Comparison of ENCODE assay signal across 18 cellular contexts in genomic region chr12:118148287-118148686, GRCh38. TPM values are rescaled to one million over a fixed set of nuclear protein-coding genes. Genes with fewer than 3 reads are reported as not detected.
DNase-seq lines count a peak whose midpoint lies in the region; ATAC-seq and TF ChIP-seq lines count a peak whose summit lies in the region.
"Had no signal": no experiment of that assay in that cellular context is flagged by ENCODE, and none has a peak within 500 bp of the region (broad histone marks: within the 10 kb centered on the region; RNA-seq: fewer than 3 reads in every experiment).

No MANE protein-coding gene starts in this region.

- no peak for DNase-seq in CD8-positive, alpha-beta T cell
- no peak for DNase-seq in effector memory CD8-positive, alpha-beta T cell
- DNase-seq in memory B cell (ENCODE audit: low spot score in 2 of 2) (no peak), esophagus muscularis mucosa (ENCODE audit: extremely low spot score) (no peak), GM10248 (ENCODE audit: extremely low spot score) (no peak)
- no peak for DNase-seq in activated CD4-positive, alpha-beta T cell treated with anti-CD3 and anti-CD28 coated beads, Interleukin-2, amount 10 ng/mL, durations not matched to agents 7 days and 5 days
- DNase-seq: BE2C; CD4-positive, alpha-beta memory T cell; DND-41; GOT3; NCI-H1436; NCI-H2029; NCI-H2171 treated with DMSO at 0.1 percent for 48 hours; NCI-H446 treated with DMSO at 0.1 percent for 48 hours; NK-92 treated with Interleukin-12 subunit alpha and Interleukin-12 subunit beta, amount 100 ng/mL, for 24 hours; SJCRH30 had no signal

- H3K27ac ChIP-seq in 22Rv1 (peak overlapping the region; percentile 9; the same call in 1 of the 2 replicates), esophagus muscularis mucosa (replicated peaks in 1 of 4) (no peak overlapping the region)
- no peak overlapping the region for H3K27ac ChIP-seq in CD8-positive, alpha-beta T cell (ENCODE audit: low read depth, low read length)
- H3K27ac ChIP-seq: KMS-11, SJCRH30 had no signal

- CTCF ChIA-PET in CD8-positive, alpha-beta T cell (lab: Charles Lee), result no interaction called here
- CTCF ChIA-PET in GM10248 (lab: Yijun Ruan, JAX), result interaction anchor here (1.1 to 3.0 kb wide), 3 partner anchors 11 to 228 kb away, joined by 3 to 14 read pairs (median 3); partner anchors contain the start of gene SUDS3
- CTCF ChIA-PET in activated CD4-positive, alpha-beta T cell treated with anti-CD3 and anti-CD28 coated beads, Interleukin-2, amount 10 ng/mL, durations not matched to agents 7 days and 5 days (lab: Charles Lee), result no interaction called here

- no peak for ATAC-seq in CD8-positive, alpha-beta T cell
- no peak for ATAC-seq in effector memory CD8-positive, alpha-beta T cell (replicated peaks)
- no peak for ATAC-seq in memory B cell (ENCODE audit: low read depth)

- no peak overlapping the region for H3K4me3 Mint-ChIP-seq in CD8-positive, alpha-beta T cell
- no peak overlapping the region for H3K4me3 Mint-ChIP-seq in effector memory CD8-positive, alpha-beta T cell
- H3K4me3 Mint-ChIP-seq in memory B cell, result no peak overlapping the region
- H3K4me3 Mint-ChIP-seq in activated CD4-positive, alpha-beta T cell treated with anti-CD3 and anti-CD28 coated beads, Interleukin-2, amount 10 ng/mL, durations not matched to agents 7 days and 5 days, result no peak overlapping the region
- H3K4me3 Mint-ChIP-seq: CD4-positive, alpha-beta memory T cell had no signal

- TF ChIP-seq CTCF in 22Rv1 (IDR thresholded peaks at IDR 0.05) (no peak), esophagus muscularis mucosa (IDR thresholded peaks at IDR 0.05) (no peak), GM10248 (IDR thresholded peaks at IDR 0.05; ENCODE audit: control extremely low read depth, extremely low read depth, low read depth, missing control alignments) (no peak)
- no peak for TF ChIP-seq CTCF in CD8-positive, alpha-beta T cell (IDR thresholded peaks at IDR 0.05)

- peaks cover 77% of the 10 kb centered on the region for H3K36me3 Mint-ChIP-seq in CD8-positive, alpha-beta T cell
- H3K36me3 Mint-ChIP-seq in effector memory CD8-positive, alpha-beta T cell (ENCODE audit: insufficient read depth), result peaks cover 76% of the 10 kb centered on the region
- peaks cover 22% of the 10 kb centered on the region for H3K36me3 Mint-ChIP-seq in memory B cell
- H3K36me3 Mint-ChIP-seq in activated CD4-positive, alpha-beta T cell treated with anti-CD3 and anti-CD28 coated beads, Interleukin-2, amount 10 ng/mL, durations not matched to agents 7 days and 5 days (ENCODE audit: low read depth), result peaks cover 41% of the 10 kb centered on the region

- H3K4me3 ChIP-seq in CD8-positive, alpha-beta T cell (ENCODE audit: low read depth, low read length), result no peak overlapping the region
- no peak overlapping the region for H3K4me3 ChIP-seq in esophagus muscularis mucosa
- H3K4me3 ChIP-seq: SJCRH30 had no signal

- H3K36me3 ChIP-seq in CD8-positive, alpha-beta T cell (ENCODE audit: insufficient read depth, low read length), result peaks cover 26% of the 10 kb centered on the region
- H3K36me3 ChIP-seq in esophagus muscularis mucosa, result peaks cover 38 to 90% (median 69%) of the 10 kb centered on the region in 4 donors

- intact Hi-C loops in CD8-positive, alpha-beta T cell (cut with DNase I, micrococcal nuclease), result loop anchor here in 1 of 2 experiments (10.0 kb wide), 1 partner anchor 1333 kb away; no protein-coding TSS in a partner anchor
- intact Hi-C loops in esophagus muscularis mucosa (cut with DNase I), result no loop called here

- H3K4me1 ChIP-seq in CD8-positive, alpha-beta T cell (ENCODE audit: insufficient read depth, low read length), result no peaks in the 10 kb centered on the region
- H3K4me1 ChIP-seq in esophagus muscularis mucosa, result peaks cover under 1 to 3% (median 2%) of the 10 kb centered on the region in 4 donors
- H3K4me1 ChIP-seq: BE2C, SJCRH30 had no signal

- no peaks in the 10 kb centered on the region for H3K27me3 ChIP-seq in CD8-positive, alpha-beta T cell (ENCODE audit: insufficient read depth, low read length)
- H3K27me3 ChIP-seq in esophagus muscularis mucosa, result no peaks in the 10 kb centered on the region
- H3K27me3 ChIP-seq: BE2C, SJCRH30 had no signal

- POLR2A ChIA-PET in CD8-positive, alpha-beta T cell (lab: Charles Lee), result interaction anchor here (1.3 kb wide), 1 partner anchor 13 kb away, joined by 3 read pairs; the partner anchor contains the start of gene PEBP1
- POLR2A ChIA-PET in GM10248 (lab: Yijun Ruan, JAX), result no interaction called here
- POLR2A ChIA-PET in activated CD4-positive, alpha-beta T cell treated with anti-CD3 and anti-CD28 coated beads, Interleukin-2, amount 10 ng/mL, durations not matched to agents 7 days and 5 days (lab: Charles Lee), result no interaction called here

- H3K9me3 ChIP-seq in CD8-positive, alpha-beta T cell (ENCODE audit: low read length), result no peaks in the 10 kb centered on the region
- no peaks in the 10 kb centered on the region for H3K9me3 ChIP-seq in esophagus muscularis mucosa
- H3K9me3 ChIP-seq: BE2C, SJCRH30 had no signal

- WGBS in esophagus muscularis mucosa, result 95% methylated on average over 5 of the region's 5 CpGs

- no peaks in the 10 kb centered on the region for H3K9me3 Mint-ChIP-seq in CD8-positive, alpha-beta T cell
- no peaks in the 10 kb centered on the region for H3K9me3 Mint-ChIP-seq in effector memory CD8-positive, alpha-beta T cell
- no peaks in the 10 kb centered on the region for H3K9me3 Mint-ChIP-seq in memory B cell
- H3K9me3 Mint-ChIP-seq in activated CD4-positive, alpha-beta T cell treated with anti-CD3 and anti-CD28 coated beads, Interleukin-2, amount 10 ng/mL, durations not matched to agents 7 days and 5 days, result no peaks in the 10 kb centered on the region
- H3K9me3 Mint-ChIP-seq: CD4-positive, alpha-beta memory T cell had no signal

- no peak for TF ChIP-seq EP300 in esophagus muscularis mucosa (IDR thresholded peaks at IDR 0.05)

- H3K4me1 Mint-ChIP-seq in CD8-positive, alpha-beta T cell (ENCODE audit: low read depth), result peaks cover under 1% of the 10 kb centered on the region
- H3K4me1 Mint-ChIP-seq in effector memory CD8-positive, alpha-beta T cell (ENCODE audit: low read depth in 2 of 2), result peaks cover 0 to under 1% of the 10 kb centered on the region in 2 donors
- H3K4me1 Mint-ChIP-seq in memory B cell, result peaks cover 11% of the 10 kb centered on the region
- H3K4me1 Mint-ChIP-seq in activated CD4-positive, alpha-beta T cell treated with anti-CD3 and anti-CD28 coated beads, Interleukin-2, amount 10 ng/mL, durations not matched to agents 7 days and 5 days, result peaks cover 2% of the 10 kb centered on the region

- H3K27ac Mint-ChIP-seq in CD8-positive, alpha-beta T cell, result peak overlapping the region; percentile 13
- H3K27ac Mint-ChIP-seq in effector memory CD8-positive, alpha-beta T cell, result peak overlapping the region; percentile 4 to 74
- peak overlapping the region; percentile 42 for H3K27ac Mint-ChIP-seq in memory B cell
- no peak overlapping the region for H3K27ac Mint-ChIP-seq in activated CD4-positive, alpha-beta T cell treated with anti-CD3 and anti-CD28 coated beads, Interleukin-2, amount 10 ng/mL, durations not matched to agents 7 days and 5 days

- H3K27me3 Mint-ChIP-seq in CD8-positive, alpha-beta T cell (ENCODE audit: low read depth), result no peaks in the 10 kb centered on the region
- H3K27me3 Mint-ChIP-seq in effector memory CD8-positive, alpha-beta T cell, result no peaks in the 10 kb centered on the region
- no peaks in the 10 kb centered on the region for H3K27me3 Mint-ChIP-seq in memory B cell
- H3K27me3 Mint-ChIP-seq in activated CD4-positive, alpha-beta T cell treated with anti-CD3 and anti-CD28 coated beads, Interleukin-2, amount 10 ng/mL, durations not matched to agents 7 days and 5 days, result no peaks in the 10 kb centered on the region
- H3K27me3 Mint-ChIP-seq: CD4-positive, alpha-beta memory T cell had no signal

- no peak for TF ChIP-seq POLR2A in esophagus muscularis mucosa (IDR thresholded peaks at IDR 0.05; ENCODE audit: low read depth)

RNA-seq across cellular contexts. Expression of gene PEBP1, which starts 12.4 kb away (rescaled TPM):
- total RNA-seq in CD8-positive, alpha-beta T cell, result 10 to 100 TPM; 91.2 to 91.6 TPM
- total RNA-seq in esophagus muscularis mucosa, result 100 to 1,000 TPM; 233 to 393 (median 327) TPM
- 100 to 1,000 TPM in 1 of 2 experiments, 10 to 100 TPM in 1; 96.3 to 104 TPM for total RNA-seq in activated CD4-positive, alpha-beta T cell treated with anti-CD3 and anti-CD28 coated beads, Interleukin-2, amount 10 ng/mL, durations not matched to agents 7 days and 5 days

RNA-seq across cellular contexts. Expression of gene VSIG10, which starts 44.5 kb away (rescaled TPM):
- 1 to 10 TPM; 1.0 to 2.3 TPM for total RNA-seq in CD8-positive, alpha-beta T cell
- total RNA-seq in esophagus muscularis mucosa, result 10 to 100 TPM; 14.1 to 71.7 (median 22.0) TPM
- total RNA-seq in activated CD4-positive, alpha-beta T cell treated with anti-CD3 and anti-CD28 coated beads, Interleukin-2, amount 10 ng/mL, durations not matched to agents 7 days and 5 days, result 1 to 10 TPM; 6.4 to 6.7 TPM
